17 cellular contexts compared by ENCODE assay signal in genomic region chr3:180762866-180763265, GRCh38.
"Had no signal": no experiment of that assay in that cellular context is flagged by ENCODE, and none has a peak within 500 bp of the region (broad histone marks: within the 10 kb centered on the region; RNA-seq: fewer than 3 reads in every experiment).

No MANE protein-coding gene starts in this region.

- DNase-seq: activated CD4-positive, alpha-beta T cell treated with anti-CD3 and anti-CD28 coated beads, Interleukin-2, amount 10 ng/mL, durations not matched to agents 24 days and 14 days; activated CD4-positive, CD25-positive, alpha-beta regulatory T cell; activated CD8-positive, alpha-beta memory T cell treated with anti-CD3 and anti-CD28 coated beads for 24 hours; activated naive CD8-positive, alpha-beta T cell treated with anti-CD3 and anti-CD28 coated beads, Interleukin-2, amount 10 ng/mL, durations not matched to agents 7 days and 5 days; anterior cingulate cortex; brain microvascular endothelial cell; dermis blood vessel endothelial cell; effector memory CD8-positive, alpha-beta T cell; erythroblast; left ventricle myocardium superior; mesendoderm; natural killer cell; stimulated activated CD4-positive, alpha-beta T cell treated with anti-CD3 and anti-CD28 coated beads, Interleukin-1b, Interleukin-23, amount 100 ng/mL, for 48 hours; stimulated activated naive CD8-positive, alpha-beta T cell treated with anti-CD3 and anti-CD28 coated beads, Interleukin-15, amount 100 ng/mL, for 72 hours; upper lobe of left lung had no signal

- ATAC-seq: effector memory CD8-positive, alpha-beta T cell; left ventricle myocardium superior; natural killer cell; stimulated activated naive CD8-positive, alpha-beta T cell treated with anti-CD3 and anti-CD28 coated beads, Interleukin-15, amount 100 ng/mL, for 72 hours had no signal

- H3K27ac Mint-ChIP-seq: activated CD4-positive, alpha-beta T cell treated with anti-CD3 and anti-CD28 coated beads, Interleukin-2, amount 10 ng/mL, durations not matched to agents 24 days and 14 days; activated naive CD8-positive, alpha-beta T cell treated with anti-CD3 and anti-CD28 coated beads, Interleukin-2, amount 10 ng/mL, durations not matched to agents 7 days and 5 days; activated T-helper 1 cell treated with anti-CD3 and anti-CD28 coated beads, Interleukin-12 subunit alpha, Interleukin-12 subunit beta, Interleukin-2, Interleukin-4 antibody, amounts not matched to agents 30 ng/mL and 10 ng/mL and 1 ng/mL, durations not matched to agents 14 hours and 24 hours and 36 hours; effector memory CD8-positive, alpha-beta T cell; natural killer cell; stimulated activated naive CD8-positive, alpha-beta T cell treated with anti-CD3 and anti-CD28 coated beads, Interleukin-15, amount 100 ng/mL, for 72 hours; T-helper 2 cell treated with Interferon-gamma antibody and Interleukin-4, amounts not matched to agents 5 μg/mL and 100 μg/mL, for 36 hours had no signal

- H3K36me3 Mint-ChIP-seq: activated naive CD8-positive, alpha-beta T cell treated with anti-CD3 and anti-CD28 coated beads, Interleukin-2, amount 10 ng/mL, durations not matched to agents 7 days and 5 days; natural killer cell had no signal

- H3K4me3 Mint-ChIP-seq: activated CD4-positive, alpha-beta T cell treated with anti-CD3 and anti-CD28 coated beads, Interleukin-2, amount 10 ng/mL, durations not matched to agents 24 days and 14 days; activated naive CD8-positive, alpha-beta T cell treated with anti-CD3 and anti-CD28 coated beads, Interleukin-2, amount 10 ng/mL, durations not matched to agents 7 days and 5 days; activated T-helper 1 cell treated with anti-CD3 and anti-CD28 coated beads, Interleukin-12 subunit alpha, Interleukin-12 subunit beta, Interleukin-2, Interleukin-4 antibody, amounts not matched to agents 30 ng/mL and 10 ng/mL and 1 ng/mL, durations not matched to agents 14 hours and 24 hours and 36 hours; effector memory CD8-positive, alpha-beta T cell; natural killer cell; stimulated activated naive CD8-positive, alpha-beta T cell treated with anti-CD3 and anti-CD28 coated beads, Interleukin-15, amount 100 ng/mL, for 72 hours; T-helper 2 cell treated with Interferon-gamma antibody and Interleukin-4, amounts not matched to agents 5 μg/mL and 100 μg/mL, for 36 hours had no signal

- H3K9me3 Mint-ChIP-seq: activated naive CD8-positive, alpha-beta T cell treated with anti-CD3 and anti-CD28 coated beads, Interleukin-2, amount 10 ng/mL, durations not matched to agents 7 days and 5 days; activated T-helper 1 cell treated with anti-CD3 and anti-CD28 coated beads, Interleukin-12 subunit alpha, Interleukin-12 subunit beta, Interleukin-2, Interleukin-4 antibody, amounts not matched to agents 30 ng/mL and 10 ng/mL and 1 ng/mL, durations not matched to agents 14 hours and 24 hours and 36 hours; T-helper 2 cell treated with Interferon-gamma antibody and Interleukin-4, amounts not matched to agents 5 μg/mL and 100 μg/mL, for 36 hours had no signal

- H3K4me1 Mint-ChIP-seq: activated CD4-positive, alpha-beta T cell treated with anti-CD3 and anti-CD28 coated beads, Interleukin-2, amount 10 ng/mL, durations not matched to agents 24 days and 14 days; activated naive CD8-positive, alpha-beta T cell treated with anti-CD3 and anti-CD28 coated beads, Interleukin-2, amount 10 ng/mL, durations not matched to agents 7 days and 5 days; natural killer cell; stimulated activated naive CD8-positive, alpha-beta T cell treated with anti-CD3 and anti-CD28 coated beads, Interleukin-15, amount 100 ng/mL, for 72 hours had no signal

- H3K27me3 Mint-ChIP-seq: activated CD4-positive, alpha-beta T cell treated with anti-CD3 and anti-CD28 coated beads, Interleukin-2, amount 10 ng/mL, durations not matched to agents 24 days and 14 days; activated naive CD8-positive, alpha-beta T cell treated with anti-CD3 and anti-CD28 coated beads, Interleukin-2, amount 10 ng/mL, durations not matched to agents 7 days and 5 days; effector memory CD8-positive, alpha-beta T cell; stimulated activated naive CD8-positive, alpha-beta T cell treated with anti-CD3 and anti-CD28 coated beads, Interleukin-15, amount 100 ng/mL, for 72 hours had no signal
